Comparison of ENCODE assay signal across 26 cellular contexts in the genomic region with DNA sequence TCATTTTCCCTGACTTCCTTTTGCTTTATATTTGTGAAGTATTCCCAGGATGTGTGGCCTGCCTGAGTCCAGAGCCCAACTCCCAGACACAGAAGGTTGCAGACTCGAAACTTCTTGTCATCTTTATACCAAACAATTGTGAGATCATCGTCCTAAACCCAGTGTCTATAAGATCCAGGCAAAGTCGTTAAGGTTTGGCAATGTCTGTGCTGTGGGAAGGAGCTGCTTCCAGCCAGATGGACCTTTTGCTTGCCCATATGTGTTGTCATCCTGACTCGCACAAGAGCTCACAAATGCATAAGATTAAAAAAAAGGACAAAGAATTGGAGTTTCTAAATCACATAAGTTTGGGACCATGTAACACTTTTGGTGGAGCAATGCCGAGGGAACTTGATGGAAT. TPM values are rescaled to one million over a fixed set of nuclear protein-coding genes. Genes with fewer than 3 reads are reported as not detected.
"Had no signal": no experiment of that assay in that cellular context is flagged by ENCODE, and none has a peak within 500 bp of the region (broad histone marks: within the 10 kb centered on the region; RNA-seq: fewer than 3 reads in every experiment).

No MANE protein-coding gene starts in this region.

- DNase-seq: activated CD4-positive, alpha-beta memory T cell treated with anti-CD3 and anti-CD28 coated beads, Interleukin-2, amount 10 ng/mL, durations not matched to agents 7 days and 5 days; activated CD4-positive, alpha-beta T cell treated with anti-CD3 and anti-CD28 coated beads, Interleukin-2, amount 10 ng/mL, durations not matched to agents 24 days and 14 days; activated CD4-positive, CD25-positive, alpha-beta regulatory T cell treated with anti-CD3 and anti-CD28 coated beads, Interleukin-2, amount 50 U/mL, for 72 hours; activated naive CD8-positive, alpha-beta T cell treated with anti-CD3 and anti-CD28 coated beads, Interleukin-2, amount 50 U/mL, for 24 hours; activated T-cell treated with anti-CD3 and anti-CD28 coated beads, Interleukin-2, amount 50 U/mL, for 48 hours; amygdala; dermis blood vessel endothelial cell; effector CD4-positive, alpha-beta T cell; hypothalamus; immature natural killer cell; kidney; left colon; mammary epithelial cell; naive B cell; nephron progenitor cell; ovary; small intestine; stimulated activated CD4-positive, alpha-beta T cell treated with anti-CD3 and anti-CD28 coated beads, Interleukin-1b, Interleukin-23, amount 100 ng/mL, for 48 hours; stimulated activated naive B cell treated with anti-CD40 and anti-IgM and Interleukin-4, amounts not matched to agents 10 μg/mL and 1 μg/mL and 100 μg/mL, for 72 hours; stomach; thyroid gland; upper lobe of right lung had no signal

- H3K27ac ChIP-seq: gastroesophageal sphincter, neutrophil, ovary, stomach, thyroid gland, upper lobe of right lung had no signal

- H3K4me1 ChIP-seq: gastroesophageal sphincter, stomach, thyroid gland, upper lobe of right lung had no signal

- H3K9me3 ChIP-seq: gastroesophageal sphincter, neutrophil, ovary, stomach, thyroid gland, upper lobe of right lung had no signal

- H3K27me3 ChIP-seq: gastroesophageal sphincter, neutrophil, ovary, stomach, thyroid gland, upper lobe of right lung had no signal

- H3K4me3 ChIP-seq: gastroesophageal sphincter, ovary, stomach, thyroid gland, upper lobe of right lung had no signal

- H3K36me3 ChIP-seq: gastroesophageal sphincter, neutrophil, ovary, stomach, thyroid gland, upper lobe of right lung had no signal

RNA-seq across cellular contexts. Expression of a gene that starts 37.0 kb away (rescaled TPM):
- total RNA-seq: activated CD4-positive, alpha-beta memory T cell treated with anti-CD3 and anti-CD28 coated beads, Interleukin-2, amount 10 ng/mL, durations not matched to agents 7 days and 5 days; activated CD4-positive, alpha-beta T cell treated with anti-CD3 and anti-CD28 coated beads, Interleukin-2, amount 10 ng/mL, durations not matched to agents 24 days and 14 days; activated T-helper 2 cell treated with anti-CD3 and anti-CD28 coated beads, Interferon-gamma antibody, Interleukin-2, Interleukin-4, amounts not matched to agents 10 μg/mL and 5 μg/mL and 100 μg/mL, durations not matched to agents 14 hours and 24 hours and 36 hours; dermis blood vessel endothelial cell; left colon; mammary epithelial cell; T-helper 1 cell treated with Interleukin-12 subunit alpha and Interleukin-12 subunit beta and Interleukin-4 antibody, amounts not matched to agents 30 ng/mL and 1 ng/mL, for 36 hours had no signal
- polyA plus RNA-seq: immature natural killer cell, mammary epithelial cell had no signal
